ENCODE assay signal across 29 cellular contexts in the genomic region with DNA sequence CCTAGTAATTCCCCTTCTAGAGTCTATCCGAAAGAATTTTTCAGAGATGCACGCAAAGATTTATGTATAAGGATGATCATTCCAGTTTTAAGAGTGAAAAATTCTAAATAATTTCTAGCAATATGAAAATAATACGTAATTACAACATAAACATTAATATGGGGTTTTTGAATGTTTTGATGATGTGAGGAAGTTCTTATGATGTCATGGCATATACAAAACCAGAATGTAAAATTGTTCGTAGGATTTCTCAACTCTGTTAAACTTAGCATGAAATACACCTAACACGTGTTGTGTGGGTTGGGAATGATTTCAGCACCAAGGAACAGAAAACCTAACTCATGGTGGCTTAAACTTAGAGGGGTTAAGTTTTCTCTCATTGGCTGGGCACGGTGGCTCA.
"Had no signal": no experiment of that assay in that cellular context is flagged by ENCODE, and none has a peak within 500 bp of the region (broad histone marks: within the 10 kb centered on the region; RNA-seq: fewer than 3 reads in every experiment).

No MANE protein-coding gene starts in this region.

- H3K4me3 Mint-ChIP-seq: stimulated activated effector memory CD8-positive, alpha-beta T cell treated with anti-CD3 and anti-CD28 coated beads, Interleukin-12 subunit alpha, Interleukin-12 subunit beta, amount 100 ng/mL, for 72 hours; stimulated activated memory B cell treated with anti-CD40 and anti-IgM and Interleukin-4, amounts not matched to agents 10 μg/mL and 1 μg/mL and 100 μg/mL, for 72 hours; stimulated activated naive B cell treated with anti-CD40 and anti-IgM and Interleukin-4, amounts not matched to agents 10 μg/mL and 1 μg/mL and 100 μg/mL, for 72 hours; stimulated activated naive CD8-positive, alpha-beta T cell treated with anti-CD3 and anti-CD28 coated beads, Interleukin-15, amount 100 ng/mL, for 72 hours; stimulated activated naive CD8-positive, alpha-beta T cell treated with anti-CD3 and anti-CD28 coated beads, Interleukin-15, Interleukin-2, amounts not matched to agents 100 ng/mL and 50 ng/mL, for 24 hours; type B pancreatic cell had no signal

- H3K4me1 Mint-ChIP-seq: stimulated activated effector memory CD8-positive, alpha-beta T cell treated with anti-CD3 and anti-CD28 coated beads, Interleukin-12 subunit alpha, Interleukin-12 subunit beta, amount 100 ng/mL, for 72 hours; stimulated activated memory B cell treated with anti-CD40 and anti-IgM and Interleukin-4, amounts not matched to agents 10 μg/mL and 1 μg/mL and 100 μg/mL, for 72 hours; stimulated activated naive B cell treated with anti-CD40 and anti-IgM and Interleukin-4, amounts not matched to agents 10 μg/mL and 1 μg/mL and 100 μg/mL, for 72 hours had no signal

- DNase-seq: stimulated activated CD4-positive, alpha-beta T cell treated with anti-CD3 and anti-CD28 coated beads, Interleukin-2, amount 100 ng/mL, for 48 hours; stimulated activated CD4-positive, alpha-beta T cell treated with anti-CD3 and anti-CD28 coated beads, Interleukin-4, amount 100 ng/mL, for 1 hour; stimulated activated CD4-positive, alpha-beta T cell treated with anti-CD3 and anti-CD28 coated beads, Interleukin-4, amount 100 ng/mL, for 24 hours; stimulated activated CD4-positive, alpha-beta T cell treated with anti-CD3 and anti-CD28 coated beads, Interleukin-4, amount 100 ng/mL, for 4 hours; stimulated activated CD8-positive, alpha-beta memory T cell treated with anti-CD3 and anti-CD28 coated beads, Interleukin-4, amount 100 ng/mL, for 48 hours; stimulated activated naive B cell treated with anti-CD40 and anti-IgM and Interleukin-4, amounts not matched to agents 10 μg/mL and 1 μg/mL and 100 μg/mL, for 72 hours; stimulated activated naive CD4-positive, alpha-beta T cell; stimulated activated naive CD4-positive, alpha-beta T cell treated with Interleukin-2 at 50 U/mL for 16 hours; stimulated activated naive CD8-positive, alpha-beta T cell treated with anti-CD3 and anti-CD28 coated beads, Interleukin-15, amount 100 ng/mL, for 72 hours; stimulated activated naive CD8-positive, alpha-beta T cell treated with anti-CD3 and anti-CD28 coated beads, Interleukin-15, Interleukin-2, amounts not matched to agents 100 U/mL and 50 U/mL, for 24 hours; stomach; substantia nigra; testis; thyroid gland; transverse colon; trophoblast cell; upper lobe of left lung; uterus had no signal

- H3K36me3 Mint-ChIP-seq: stimulated activated effector memory CD8-positive, alpha-beta T cell treated with anti-CD3 and anti-CD28 coated beads, Interleukin-12 subunit alpha, Interleukin-12 subunit beta, amount 100 ng/mL, for 72 hours; stimulated activated memory B cell treated with anti-CD40 and anti-IgM and Interleukin-4, amounts not matched to agents 10 μg/mL and 1 μg/mL and 100 μg/mL, for 72 hours; stimulated activated naive B cell treated with anti-CD40 and anti-IgM and Interleukin-4, amounts not matched to agents 10 μg/mL and 1 μg/mL and 100 μg/mL, for 72 hours; type B pancreatic cell had no signal

- H3K27me3 ChIP-seq: stomach, suprapubic skin, testis, thyroid gland, tibial artery, tibial nerve, transverse colon, upper lobe of left lung, upper lobe of right lung, uterus, vagina had no signal

- H3K9me3 ChIP-seq: stomach, suprapubic skin, testis, thoracic aorta, thyroid gland, tibial artery, tibial nerve, transverse colon, upper lobe of left lung, upper lobe of right lung, uterus, vagina had no signal

- H3K9me3 Mint-ChIP-seq: stimulated activated effector memory CD8-positive, alpha-beta T cell treated with anti-CD3 and anti-CD28 coated beads, Interleukin-12 subunit alpha, Interleukin-12 subunit beta, amount 100 ng/mL, for 72 hours; stimulated activated memory B cell treated with anti-CD40 and anti-IgM and Interleukin-4, amounts not matched to agents 10 μg/mL and 1 μg/mL and 100 μg/mL, for 72 hours; stimulated activated naive B cell treated with anti-CD40 and anti-IgM and Interleukin-4, amounts not matched to agents 10 μg/mL and 1 μg/mL and 100 μg/mL, for 72 hours; stimulated activated naive CD8-positive, alpha-beta T cell treated with anti-CD3 and anti-CD28 coated beads, Interleukin-15, amount 100 ng/mL, for 72 hours; stimulated activated naive CD8-positive, alpha-beta T cell treated with anti-CD3 and anti-CD28 coated beads, Interleukin-15, Interleukin-2, amounts not matched to agents 100 ng/mL and 50 ng/mL, for 24 hours; type B pancreatic cell had no signal

- H3K27me3 Mint-ChIP-seq: stimulated activated naive B cell treated with anti-CD40 and anti-IgM and Interleukin-4, amounts not matched to agents 10 μg/mL and 1 μg/mL and 100 μg/mL, for 72 hours; stimulated activated naive CD8-positive, alpha-beta T cell treated with anti-CD3 and anti-CD28 coated beads, Interleukin-15, amount 100 ng/mL, for 72 hours; type B pancreatic cell had no signal

- H3K27ac Mint-ChIP-seq: stimulated activated effector memory CD8-positive, alpha-beta T cell treated with anti-CD3 and anti-CD28 coated beads, Interleukin-12 subunit alpha, Interleukin-12 subunit beta, amount 100 ng/mL, for 72 hours; stimulated activated memory B cell treated with anti-CD40 and anti-IgM and Interleukin-4, amounts not matched to agents 10 μg/mL and 1 μg/mL and 100 μg/mL, for 72 hours; stimulated activated naive B cell treated with anti-CD40 and anti-IgM and Interleukin-4, amounts not matched to agents 10 μg/mL and 1 μg/mL and 100 μg/mL, for 72 hours; stimulated activated naive CD8-positive, alpha-beta T cell treated with anti-CD3 and anti-CD28 coated beads, Interleukin-15, amount 100 ng/mL, for 72 hours; stimulated activated naive CD8-positive, alpha-beta T cell treated with anti-CD3 and anti-CD28 coated beads, Interleukin-15, Interleukin-2, amounts not matched to agents 100 ng/mL and 50 ng/mL, for 24 hours; type B pancreatic cell had no signal

- ATAC-seq: stimulated activated effector memory CD8-positive, alpha-beta T cell treated with anti-CD3 and anti-CD28 coated beads, Interleukin-12 subunit alpha, Interleukin-12 subunit beta, amount 100 ng/mL, for 72 hours; stimulated activated memory B cell treated with anti-CD40 and anti-IgM and Interleukin-4, amounts not matched to agents 10 μg/mL and 1 μg/mL and 100 μg/mL, for 72 hours; stimulated activated naive B cell treated with anti-CD40 and anti-IgM and Interleukin-4, amounts not matched to agents 10 μg/mL and 1 μg/mL and 100 μg/mL, for 72 hours; stimulated activated naive CD8-positive, alpha-beta T cell treated with anti-CD3 and anti-CD28 coated beads, Interleukin-15, amount 100 ng/mL, for 72 hours; stimulated activated naive CD8-positive, alpha-beta T cell treated with anti-CD3 and anti-CD28 coated beads, Interleukin-15, Interleukin-2, amounts not matched to agents 100 U/mL and 50 U/mL, for 24 hours; upper lobe of right lung had no signal

- H3K36me3 ChIP-seq: stomach, suprapubic skin, thoracic aorta, thyroid gland, tibial artery, tibial nerve, transverse colon, upper lobe of left lung, upper lobe of right lung, uterus, vagina had no signal

- H3K4me3 ChIP-seq: stomach, suprapubic skin, testis, thoracic aorta, thyroid gland, tibial artery, tibial nerve, transverse colon, upper lobe of left lung, upper lobe of right lung, uterus, vagina had no signal

- FAIRE-seq: urothelium cell line had no signal

- H3K27ac ChIP-seq: stomach, suprapubic skin, testis, thoracic aorta, thyroid gland, tibial artery, tibial nerve, transverse colon, upper lobe of left lung, upper lobe of right lung, uterus, vagina had no signal
